Comparison of ENCODE assay signal across 1 cellular context in the genomic region with DNA sequence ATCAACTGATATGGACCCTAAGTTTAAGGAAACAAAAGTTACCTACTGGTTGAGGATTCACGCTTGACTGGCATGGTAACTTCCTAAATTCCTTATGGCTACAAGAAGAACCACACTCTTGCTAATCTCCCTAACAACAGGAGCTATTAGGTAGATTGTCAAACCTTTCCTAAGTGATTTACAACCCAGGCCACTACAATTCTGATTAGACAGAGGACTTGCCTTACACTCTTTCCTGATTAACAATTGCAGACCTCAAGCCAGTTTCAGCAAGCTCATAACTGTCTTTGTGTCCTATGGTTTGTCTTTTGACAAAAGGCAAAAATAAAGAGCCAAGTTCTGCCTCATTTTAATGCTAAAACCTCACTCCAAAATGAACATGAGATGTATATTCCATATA.
TF ChIP-seq lines count a peak whose summit lies in the region.

No MANE protein-coding gene starts in this region.

TF ChIP-seq in H1, 55 proteins besides CTCF, POLR2A, EP300 and RAD21:
- TF ChIP-seq HDAC6 (IDR thresholded peaks at IDR 0.05; ENCODE audit: low read depth, low read length) (no peak), SUZ12 (IDR thresholded peaks at IDR 0.05; ENCODE audit: low read length) (no peak), POLR2AphosphoS5 (IDR thresholded peaks at IDR 0.05; ENCODE audit: low read depth, low read length) (no peak), CEBPB (IDR thresholded peaks at IDR 0.05; ENCODE audit: low read depth, low read length) (no peak), RFX5 (IDR thresholded peaks at IDR 0.05; ENCODE audit: borderline replicate concordance, low read depth, low read length) (no peak), ASH2L (IDR thresholded peaks at IDR 0.05; ENCODE audit: low read length) (no peak), RBBP5 (IDR thresholded peaks at IDR 0.05; ENCODE audit: borderline replicate concordance, low read depth, low read length) (no peak), MAFK (IDR thresholded peaks at IDR 0.05; ENCODE audit: low read depth, low read length) (no peak), CHD2 (IDR thresholded peaks at IDR 0.05; ENCODE audit: low read length) (no peak), KDM4A (IDR thresholded peaks at IDR 0.05; ENCODE audit: low read depth, low read length, severe bottlenecking) (no peak), CREB1 (IDR thresholded peaks at IDR 0.05) (no peak), BRCA1 (IDR thresholded peaks at IDR 0.05; ENCODE audit: low read depth, low read length) (no peak), CBX5 (IDR thresholded peaks at IDR 0.05; ENCODE audit: low read depth, low read length) (no peak)
- TF ChIP-seq, protein P1, sequence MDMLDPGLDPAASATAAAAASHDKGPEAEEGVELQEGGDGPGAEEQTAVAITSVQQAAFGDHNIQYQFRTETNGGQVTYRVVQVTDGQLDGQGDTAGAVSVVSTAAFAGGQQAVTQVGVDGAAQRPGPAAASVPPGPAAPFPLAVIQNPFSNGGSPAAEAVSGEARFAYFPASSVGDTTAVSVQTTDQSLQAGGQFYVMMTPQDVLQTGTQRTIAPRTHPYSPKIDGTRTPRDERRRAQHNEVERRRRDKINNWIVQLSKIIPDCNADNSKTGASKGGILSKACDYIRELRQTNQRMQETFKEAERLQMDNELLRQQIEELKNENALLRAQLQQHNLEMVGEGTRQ (IDR thresholded peaks at IDR 0.05; ENCODE audit: low read length), result no peak
